ENCODE assay signal across 3 cellular contexts in genomic region chr18:5398269-5398668, GRCh38.
TF ChIP-seq lines count a peak whose summit lies in the region.

No MANE protein-coding gene starts in this region.

TF ChIP-seq in A549, 52 proteins besides CTCF, POLR2A, EP300 and RAD21:
- peak; percentile 21 for TF ChIP-seq MAFK (IDR thresholded peaks at IDR 0.05; ENCODE audit: partially characterized antibody)
- TF ChIP-seq, protein P1, sequence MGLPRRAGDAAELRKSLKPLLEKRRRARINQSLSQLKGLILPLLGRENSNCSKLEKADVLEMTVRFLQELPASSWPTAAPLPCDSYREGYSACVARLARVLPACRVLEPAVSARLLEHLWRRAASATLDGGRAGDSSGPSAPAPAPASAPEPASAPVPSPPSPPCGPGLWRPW (IDR thresholded peaks at IDR 0.05), result no peak
- TF ChIP-seq FOSB (CRISPR knock-in tag; IDR thresholded peaks at IDR 0.05), result no peak

TF ChIP-seq in H1, 55 proteins besides CTCF, POLR2A, EP300 and RAD21 (continues in another document):
- TF ChIP-seq TCF12 (IDR thresholded peaks at IDR 0.05; ENCODE audit: low read depth, low read length) (no peak), CHD7 (IDR thresholded peaks at IDR 0.05; ENCODE audit: insufficient replicate concordance, low read length) (no peak), BCL11A (IDR thresholded peaks at IDR 0.05; ENCODE audit: low read depth in 2 of 2, low read length in 2 of 2) (no peak), MAX (IDR thresholded peaks at IDR 0.05) (no peak), HDAC6 (IDR thresholded peaks at IDR 0.05; ENCODE audit: low read depth, low read length) (no peak), TBP (IDR thresholded peaks at IDR 0.05; ENCODE audit: low read depth, low read length) (no peak), CBX8 (IDR thresholded peaks at IDR 0.05; ENCODE audit: borderline replicate concordance, low read depth, low read length) (no peak), POU5F1 (IDR thresholded peaks at IDR 0.05; ENCODE audit: low read depth, low read length) (no peak), GTF2F1 (IDR thresholded peaks at IDR 0.05; ENCODE audit: borderline replicate concordance, low read depth, low read length) (no peak), SAP30 (IDR thresholded peaks at IDR 0.05; ENCODE audit: insufficient read depth, insufficient replicate concordance, low read length) (no peak), E2F6 (IDR thresholded peaks at IDR 0.05) (no peak), RFX5 (IDR thresholded peaks at IDR 0.05; ENCODE audit: borderline replicate concordance, low read depth, low read length) (no peak), CREB1 (IDR thresholded peaks at IDR 0.05) (no peak), CTBP2 (IDR thresholded peaks at IDR 0.05; ENCODE audit: borderline replicate concordance, insufficient read depth, insufficient read length, low read length) (no peak), CEBPB (IDR thresholded peaks at IDR 0.05; ENCODE audit: low read depth, low read length) (no peak), HDAC2 (IDR thresholded peaks at IDR 0.05; ENCODE audit: borderline replicate concordance in 1 of 2, low read depth in 2 of 2, low read length in 2 of 2) (no peak), CHD1 (IDR thresholded peaks at IDR 0.05; ENCODE audit: low read depth, low read length) (no peak)

TF ChIP-seq in HEK293T, 16 proteins besides CTCF, POLR2A, EP300 and RAD21:
- TF ChIP-seq ARNT (IDR thresholded peaks at IDR 0.05), result no peak
- no peak for TF ChIP-seq CTBP1 (IDR thresholded peaks at IDR 0.05; ENCODE audit: borderline replicate concordance)
- no peak for TF ChIP-seq BHLHE40 (IDR thresholded peaks at IDR 0.05; ENCODE audit: borderline replicate concordance)
- TF ChIP-seq, protein P2, sequence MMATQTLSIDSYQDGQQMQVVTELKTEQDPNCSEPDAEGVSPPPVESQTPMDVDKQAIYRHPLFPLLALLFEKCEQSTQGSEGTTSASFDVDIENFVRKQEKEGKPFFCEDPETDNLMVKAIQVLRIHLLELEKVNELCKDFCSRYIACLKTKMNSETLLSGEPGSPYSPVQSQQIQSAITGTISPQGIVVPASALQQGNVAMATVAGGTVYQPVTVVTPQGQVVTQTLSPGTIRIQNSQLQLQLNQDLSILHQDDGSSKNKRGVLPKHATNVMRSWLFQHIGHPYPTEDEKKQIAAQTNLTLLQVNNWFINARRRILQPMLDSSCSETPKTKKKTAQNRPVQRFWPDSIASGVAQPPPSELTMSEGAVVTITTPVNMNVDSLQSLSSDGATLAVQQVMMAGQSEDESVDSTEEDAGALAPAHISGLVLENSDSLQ (IDR thresholded peaks at IDR 0.05), result no peak
- TF ChIP-seq FOXM1 (IDR thresholded peaks at IDR 0.05; ENCODE audit: borderline replicate concordance), result no peak
- TF ChIP-seq FOXK2 (IDR thresholded peaks at IDR 0.05), result no peak
- TF ChIP-seq FOXA1 (IDR thresholded peaks at IDR 0.05), result no peak
- no peak for TF ChIP-seq SUZ12 (IDR thresholded peaks at IDR 0.05)
- TF ChIP-seq TARDBP (IDR thresholded peaks at IDR 0.05), result no peak
